8 cellular contexts compared by ENCODE assay signal in the genomic region with DNA sequence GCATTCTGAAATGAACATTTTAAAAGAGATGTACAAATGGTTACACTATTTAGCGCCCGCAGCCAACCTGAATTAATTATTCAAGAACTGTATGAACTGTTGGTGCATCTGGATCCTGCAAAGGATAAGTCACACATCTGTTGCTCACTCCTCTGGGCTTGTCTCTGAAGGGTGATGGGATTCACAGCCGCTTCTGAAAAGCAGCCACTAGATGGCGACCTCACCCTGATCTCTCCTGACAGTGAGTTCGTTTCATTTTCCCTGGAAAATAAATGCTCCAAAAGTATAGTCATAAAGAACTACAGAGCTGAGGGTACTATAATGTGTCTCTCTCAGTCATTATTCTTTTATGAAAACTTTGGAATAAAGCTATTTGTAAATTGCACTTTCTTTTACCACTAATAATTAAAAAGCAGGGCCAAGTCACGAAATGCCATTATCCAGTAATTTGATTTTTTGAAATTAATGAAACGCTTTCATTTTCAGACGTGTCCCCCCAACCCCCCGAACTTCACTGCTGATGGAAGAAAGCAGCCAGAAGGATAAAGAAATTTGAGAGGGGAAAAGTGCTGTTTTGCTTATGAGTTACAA.
DNase-seq lines count a peak whose midpoint lies in the region; ATAC-seq and TF ChIP-seq lines count a peak whose summit lies in the region.

No MANE protein-coding gene starts in this region.

- peak; percentile 94 for TF ChIP-seq CTCF in epithelial cell of esophagus (IDR thresholded peaks at IDR 0.05; ENCODE audit: insufficient read depth, low read depth, low read length, missing control alignments)

- peak; percentile 78 for ATAC-seq in GM18907 (IDR thresholded peaks at IDR 0.05; ENCODE audit: unreplicated experiment)
- peak; percentile 68 for ATAC-seq in HG03460 (IDR thresholded peaks at IDR 0.05; ENCODE audit: unreplicated experiment)

- no peak overlapping the region for H3K4me3 ChIP-seq in epithelial cell of esophagus (ENCODE audit: low read length)

- DNase-seq in Ammon's horn (ENCODE audit: low spot score) (peak; percentile 87), NCI-H526 treated with DMSO at 0.1 percent for 48 hours (lab: John Stamatoyannopoulos, UW) (peak; percentile 74), epithelial cell of esophagus (ENCODE audit: low read depth) (peak; percentile 79), mucosa of gallbladder (ENCODE audit: low spot score) (peak; percentile 67)
- peak; percentile 66 for DNase-seq in activated CD8-positive, alpha-beta memory T cell treated with anti-CD3 and anti-CD28 coated beads for 24 hours
- DNase-seq in stimulated activated naive CD4-positive, alpha-beta T cell treated with Interleukin-2 at 50 U/mL for 16 hours (lab: John Stamatoyannopoulos, UW) = peak; percentile 9

Comparison
In these comparisons a context has a peak if more than half of its experiments do, and no peak if none do; other contexts are left out.
1. DNase-seq: peak in every context shown above with its lines; median percentile 87 in Ammon's horn; 79 in epithelial cell of esophagus; 74 in NCI-H526 treated with DMSO at 0.1 percent for 48 hours; 67 in mucosa of gallbladder; 66 in activated CD8-positive, alpha-beta memory T cell treated with anti-CD3 and anti-CD28 coated beads for 24 hours; 9 in stimulated activated naive CD4-positive, alpha-beta T cell treated with Interleukin-2 at 50 U/mL for 16 hours.